Comparison of ENCODE assay signal across 11 cellular contexts in genomic region chr14:75440733-75441474, GRCh38. TPM values are rescaled to one million over a fixed set of nuclear protein-coding genes. Genes with fewer than 3 reads are reported as not detected.
A peak's percentile ranks its signal among the peaks of the same experiment; 100 is the strongest.
DNase-seq lines count a peak whose midpoint lies in the region; ATAC-seq and TF ChIP-seq lines count a peak whose summit lies in the region.
"Had no signal": no experiment of that assay in that cellular context is flagged by ENCODE, and none has a peak within 500 bp of the region (broad histone marks: within the 10 kb centered on the region; RNA-seq: fewer than 3 reads in every experiment).

No MANE protein-coding gene starts in this region.

- no peaks in the 10 kb centered on the region for H3K9me3 ChIP-seq in SK-N-MC (ENCODE audit: low read depth, low read length)
- no peaks in the 10 kb centered on the region for H3K9me3 ChIP-seq in gastroesophageal sphincter
- no peaks in the 10 kb centered on the region for H3K9me3 ChIP-seq in trophoblast cell (ENCODE audit: insufficient read depth, low read depth, low read length)

- no peak overlapping the region for H2AFZ ChIP-seq in trophoblast cell (ENCODE audit: insufficient read depth, low read length, poor library complexity)

- H3K18ac ChIP-seq in trophoblast cell (ENCODE audit: low read length), result peak overlapping the region; percentile 20

- peaks cover 94% of the 10 kb centered on the region for H3K36me3 ChIP-seq in SK-N-MC (ENCODE audit: insufficient read depth, low read length)
- peaks cover 0 to 67% of the 10 kb centered on the region in 2 donors for H3K36me3 ChIP-seq in gastroesophageal sphincter
- H3K36me3 ChIP-seq in trophoblast cell (ENCODE audit: control insufficient read depth in 1 of 2, insufficient read depth in 2 of 2, low read length in 2 of 2), result peaks cover 44 to 54% of the 10 kb centered on the region in 2 experiments

- DNase-seq in AG08395 (ENCODE audit: low spot score) (peak; percentile 75), SK-N-MC (ENCODE audit: low read depth, low spot score) (no peak), trophoblast cell (no peak), DMS 273 treated with DMSO at 0.1 percent for 48 hours (lab: John Stamatoyannopoulos, UW) (no peak), SHP77 (lab: John Stamatoyannopoulos, UW) (no peak), GM19238 (ENCODE audit: insufficient read length, low spot score) (no peak)
- DNase-seq: endodermal cell had no signal

- no peak overlapping the region for H2BK12ac ChIP-seq in trophoblast cell (ENCODE audit: low read length)

- H2BK5ac ChIP-seq in trophoblast cell (ENCODE audit: low read depth, low read length, poor library complexity), result no peak overlapping the region

- TF ChIP-seq CTCF in gastroesophageal sphincter (IDR thresholded peaks at IDR 0.05), result no peak

- TF ChIP-seq EP300 in gastroesophageal sphincter (IDR thresholded peaks at IDR 0.05), result no peak

- H3K4me1 ChIP-seq in gastroesophageal sphincter, result peaks cover 12 to 93% (median 41%) of the 10 kb centered on the region in 3 donors
- peaks cover 19 to 30% of the 10 kb centered on the region in 2 experiments for H3K4me1 ChIP-seq in trophoblast cell (ENCODE audit: control insufficient read depth in 1 of 2, insufficient read depth in 2 of 2, low read length in 2 of 2)

- no peak overlapping the region for H3K14ac ChIP-seq in trophoblast cell (ENCODE audit: low read length)

- H2BK120ac ChIP-seq in trophoblast cell (ENCODE audit: insufficient read depth, low read length, poor library complexity), result no peak overlapping the region

- H3K23ac ChIP-seq in trophoblast cell (ENCODE audit: low read length), result no peak overlapping the region

- ATAC-seq in gastroesophageal sphincter (peak; percentile 90), GM19397 (IDR thresholded peaks at IDR 0.05; ENCODE audit: unreplicated experiment) (no peak)
- ATAC-seq: activated T-helper 17 cell treated with anti-CD3 and anti-CD28 coated beads, Interleukin-2, amount 50 U/mL, for 72 hours had no signal

- TF ChIP-seq POLR2A in gastroesophageal sphincter (IDR thresholded peaks at IDR 0.05), result no peak

- no peak overlapping the region for H4K91ac ChIP-seq in trophoblast cell (ENCODE audit: low read depth, low read length)

- peak overlapping the region; percentile 21 for H3K4ac ChIP-seq in trophoblast cell (ENCODE audit: low read depth, low read length)

- no peak overlapping the region for H2AK5ac ChIP-seq in trophoblast cell (ENCODE audit: low read length)

- no peaks in the 10 kb centered on the region for H3K79me1 ChIP-seq in trophoblast cell (ENCODE audit: low read length)

- H3K27me3 ChIP-seq in gastroesophageal sphincter (no peaks in the 10 kb centered on the region), trophoblast cell (ENCODE audit: insufficient read depth, low read length) (no peaks in the 10 kb centered on the region)

- 16 to 32% methylated on average over 6 to 7 of the region's 14 CpGs for WGBS in gastroesophageal sphincter (ENCODE audit: low coverage in 1 of 2), 2 donors
- no CpG with 5 or more reads among the region's 14 CpGs for WGBS in trophoblast cell (ENCODE audit: extremely low coverage, insufficient coverage, insufficient read length)

- H3K4me3 ChIP-seq in SK-N-MC, result no peak overlapping the region
- H3K4me3 ChIP-seq in gastroesophageal sphincter, result no peak overlapping the region
- H3K4me3 ChIP-seq in trophoblast cell (ENCODE audit: low read depth, low read length), result peak overlapping the region; percentile 14

- H3K79me2 ChIP-seq in trophoblast cell (ENCODE audit: control insufficient read depth, insufficient read depth, low read length, poor library complexity), result peaks cover 3% of the 10 kb centered on the region

- no peak overlapping the region for H3K4me2 ChIP-seq in trophoblast cell (ENCODE audit: low read length)
- H3K4me2 ChIP-seq: KMS-11 had no signal

- H3K27ac ChIP-seq in SK-N-MC (0 out of 2 replicates have a peak overlapping the region, but pooled peaks have one; percentile 5), gastroesophageal sphincter (peak overlapping the region; percentile 78 to 84 (median 82)), trophoblast cell (ENCODE audit: low read depth, low read length) (no peak overlapping the region)
- H3K27ac ChIP-seq: KMS-11 had no signal

- H4K8ac ChIP-seq in trophoblast cell (ENCODE audit: low read depth, low read length), result no peak overlapping the region

- H3K9ac ChIP-seq in SK-N-MC (ENCODE audit: insufficient read length), result no peak overlapping the region
- no peak overlapping the region for H3K9ac ChIP-seq in trophoblast cell (ENCODE audit: low read length)
- H3K9ac ChIP-seq: KMS-11 had no signal

- no peak overlapping the region for H4K12ac ChIP-seq in trophoblast cell (ENCODE audit: low read depth, low read length)

RNA-seq across cellular contexts. Expression of gene JDP2, which starts 13.1 kb away (rescaled TPM):
- total RNA-seq in gastroesophageal sphincter, result 10 to 100 TPM; 55.6 to 90.0 (median 70.8) TPM
- 39.5 and 42.3 TPM in 2 replicates for polyA plus RNA-seq in trophoblast cell (2013)
